ENCODE assay signal across 22 cellular contexts in the genomic region with DNA sequence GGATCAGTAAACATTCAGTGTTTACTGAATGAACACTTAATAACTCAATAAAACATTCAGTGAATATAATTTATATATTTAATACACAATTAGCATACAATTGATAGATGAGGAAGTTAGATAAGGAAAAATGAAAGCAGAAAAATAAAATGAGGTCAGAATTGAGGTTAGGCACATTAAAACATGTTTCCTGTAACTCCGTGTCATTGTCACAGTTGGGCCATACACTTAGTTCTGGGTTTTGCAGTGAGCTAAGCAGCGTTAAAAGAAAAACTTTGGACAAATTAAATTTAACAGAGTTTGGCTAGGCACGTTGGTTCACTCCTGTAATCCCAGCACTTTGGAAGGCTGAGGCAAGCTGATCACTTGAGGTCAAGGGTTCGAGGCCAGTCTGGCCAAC.
"Had no signal": no experiment of that assay in that cellular context is flagged by ENCODE, and none has a peak within 500 bp of the region (broad histone marks: within the 10 kb centered on the region; RNA-seq: fewer than 3 reads in every experiment).

No MANE protein-coding gene starts in this region.

- H3K27me3 ChIP-seq: gastroesophageal sphincter, sigmoid colon, testis, vagina had no signal

- FAIRE-seq: bronchial epithelial cell had no signal

- H3K4me3 Mint-ChIP-seq: activated CD4-positive, alpha-beta memory T cell treated with anti-CD3 and anti-CD28 coated beads for 36 hours; activated naive CD4-positive, alpha-beta T cell treated with anti-CD3 and anti-CD28 coated beads, Interleukin-2, amount 10 ng/mL, durations not matched to agents 7 days and 5 days; endodermal cell; memory B cell had no signal

- H3K27ac ChIP-seq: coronary artery, epithelial cell of prostate, gastroesophageal sphincter, sigmoid colon, testis, vagina had no signal

- DNase-seq: activated CD4-positive, alpha-beta memory T cell treated with anti-CD3 and anti-CD28 coated beads for 36 hours; activated CD4-positive, alpha-beta T cell treated with anti-CD3 and anti-CD28 coated beads for 48 hours; activated CD4-positive, CD25-positive, alpha-beta regulatory T cell; activated effector memory CD4-positive, alpha-beta T cell treated with anti-CD3 and anti-CD28 coated beads, Interleukin-2, amount 50 U/mL, for 16 hours; activated naive CD4-positive, alpha-beta T cell treated with anti-CD3 and anti-CD28 coated beads, Interleukin-2, amount 10 ng/mL, durations not matched to agents 7 days and 5 days; activated T-cell treated with anti-CD3 and anti-CD28 coated beads, Interleukin-2, amount 50 U/mL, for 48 hours; amygdala; cerebellar nuclear complex; endodermal cell; head of caudate nucleus; left colon; sigmoid colon; stimulated activated CD4-positive, alpha-beta T cell treated with anti-CD3 and anti-CD28 coated beads, Interleukin-4, amount 100 ng/mL, for 1 hour; stimulated activated naive CD4-positive, alpha-beta T cell; testis; trophoblast cell had no signal

- H3K4me1 Mint-ChIP-seq: endodermal cell had no signal

- H3K27ac Mint-ChIP-seq: activated CD4-positive, alpha-beta memory T cell treated with anti-CD3 and anti-CD28 coated beads for 36 hours; activated naive CD4-positive, alpha-beta T cell treated with anti-CD3 and anti-CD28 coated beads, Interleukin-2, amount 10 ng/mL, durations not matched to agents 7 days and 5 days; endodermal cell; memory B cell had no signal

- H3K9me3 ChIP-seq: gastroesophageal sphincter, sigmoid colon, testis, vagina had no signal

- H3K36me3 ChIP-seq: vagina had no signal

- H3K4me1 ChIP-seq: gastroesophageal sphincter, sigmoid colon, testis, vagina had no signal

- ATAC-seq: gastroesophageal sphincter, left colon had no signal

- H3K4me3 ChIP-seq: coronary artery, gastroesophageal sphincter, sigmoid colon, testis, vagina had no signal

- H3K9me3 Mint-ChIP-seq: activated CD4-positive, alpha-beta memory T cell treated with anti-CD3 and anti-CD28 coated beads for 36 hours; activated naive CD4-positive, alpha-beta T cell treated with anti-CD3 and anti-CD28 coated beads, Interleukin-2, amount 10 ng/mL, durations not matched to agents 7 days and 5 days; endodermal cell; memory B cell had no signal

- H3K27me3 Mint-ChIP-seq: activated CD4-positive, alpha-beta memory T cell treated with anti-CD3 and anti-CD28 coated beads for 36 hours; activated naive CD4-positive, alpha-beta T cell treated with anti-CD3 and anti-CD28 coated beads, Interleukin-2, amount 10 ng/mL, durations not matched to agents 7 days and 5 days; memory B cell had no signal
